Comparison of ENCODE assay signal across 29 cellular contexts in the genomic region with DNA sequence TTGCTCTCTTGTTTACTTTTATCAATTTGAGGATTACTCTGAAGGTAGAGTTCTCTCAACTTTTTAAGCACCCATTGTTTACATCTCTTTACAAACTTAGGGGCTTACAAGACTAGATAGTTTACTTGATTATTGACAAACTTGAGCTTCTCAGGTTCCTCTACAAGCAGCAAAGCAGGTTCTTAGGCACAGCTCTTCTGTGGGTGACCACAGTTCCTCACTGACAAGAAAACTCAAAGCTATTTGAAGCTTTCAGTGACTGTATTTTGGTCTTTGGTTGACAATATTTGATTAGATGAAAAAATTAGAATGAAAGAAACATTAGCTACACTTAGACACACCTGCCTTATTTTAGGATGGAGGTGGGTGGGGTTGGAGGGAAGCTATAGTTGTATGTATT.
DNase-seq lines count a peak whose midpoint lies in the region; ATAC-seq and TF ChIP-seq lines count a peak whose summit lies in the region.
"Had no signal": no experiment of that assay in that cellular context is flagged by ENCODE, and none has a peak within 500 bp of the region (broad histone marks: within the 10 kb centered on the region; RNA-seq: fewer than 3 reads in every experiment).

No MANE protein-coding gene starts in this region.

- H3K9me3 Mint-ChIP-seq in activated CD4-positive, alpha-beta T cell treated with anti-CD3 and anti-CD28 coated beads, Interleukin-2, amount 10 ng/mL, durations not matched to agents 24 days and 14 days: peaks cover 5% of the 10 kb centered on the region
- no peaks in the 10 kb centered on the region for H3K9me3 Mint-ChIP-seq in T-cell
- no peaks in the 10 kb centered on the region for H3K9me3 Mint-ChIP-seq in activated naive CD8-positive, alpha-beta T cell treated with anti-CD3 and anti-CD28 coated beads, Interleukin-2, amount 50 U/mL, for 24 hours
- no peaks in the 10 kb centered on the region for H3K9me3 Mint-ChIP-seq in chondrocyte (ENCODE audit: low read depth)
- H3K9me3 Mint-ChIP-seq: activated T-cell treated with anti-CD3 and anti-CD28 coated beads, Interleukin-2, amount 50 U/mL, for 4 hours; GM23338; neural crest cell had no signal

- peaks cover 26% of the 10 kb centered on the region for H3K4me1 ChIP-seq in DND-41 (ENCODE audit: insufficient read depth, low read length)
- H3K4me1 ChIP-seq: colonic mucosa, pancreas had no signal

- H3K9me3 ChIP-seq in DND-41 (ENCODE audit: insufficient read depth, low read length, severe bottlenecking): no peaks in the 10 kb centered on the region
- H3K9me3 ChIP-seq: colonic mucosa, MG63, pancreas had no signal

- no peaks in the 10 kb centered on the region for H3K79me2 ChIP-seq in DND-41 (ENCODE audit: insufficient read depth, low read length)

- H3K9ac ChIP-seq in DND-41 (ENCODE audit: low read depth, low read length): no peak overlapping the region

- no peaks in the 10 kb centered on the region for H3K36me3 ChIP-seq in DND-41 (ENCODE audit: insufficient read depth, low read length)
- H3K36me3 ChIP-seq: colonic mucosa, MG63, pancreas had no signal

- H3K4me3 Mint-ChIP-seq in activated CD4-positive, alpha-beta T cell treated with anti-CD3 and anti-CD28 coated beads, Interleukin-2, amount 10 ng/mL, durations not matched to agents 24 days and 14 days: no peak overlapping the region
- H3K4me3 Mint-ChIP-seq in T-cell: no peak overlapping the region
- no peak overlapping the region for H3K4me3 Mint-ChIP-seq in activated naive CD8-positive, alpha-beta T cell treated with anti-CD3 and anti-CD28 coated beads, Interleukin-2, amount 50 U/mL, for 24 hours
- H3K4me3 Mint-ChIP-seq in chondrocyte (ENCODE audit: unreplicated experiment): no peak overlapping the region
- H3K4me3 Mint-ChIP-seq: activated T-cell treated with anti-CD3 and anti-CD28 coated beads, Interleukin-2, amount 50 U/mL, for 4 hours; GM23338; neural crest cell had no signal

- DNase-seq in activated CD4-positive, alpha-beta T cell treated with anti-CD3 and anti-CD28 coated beads, Interleukin-2, amount 10 ng/mL, durations not matched to agents 24 days and 14 days: peak; percentile 66
- no peak for DNase-seq in activated CD4-positive, alpha-beta T cell treated with anti-CD3 and anti-CD28 coated beads for 4 hours
- DNase-seq in DND-41: no peak
- no peak for DNase-seq in T-cell
- DNase-seq in activated naive CD8-positive, alpha-beta T cell treated with anti-CD3 and anti-CD28 coated beads, Interleukin-2, amount 50 U/mL, for 24 hours: no peak
- no peak for DNase-seq in chondrocyte (ENCODE audit: low spot score)
- no peak for DNase-seq in inferior parietal cortex (ENCODE audit: extremely low spot score)
- DNase-seq: activated naive CD4-positive, alpha-beta T cell treated with Interleukin-2 at 50 U/mL for 16 hours; activated T-cell treated with anti-CD3 and anti-CD28 coated beads, Interleukin-2, amount 50 U/mL, for 4 hours; C1 segment of cervical spinal cord; colonic mucosa; DMS79 treated with DMSO at 0.1 percent for 48 hours; effector CD4-positive, alpha-beta T cell; GF-D8; hippocampal formation; MG63; NCI-H2029; NCI-H524 treated with DMSO at 0.1 percent for 48 hours; pancreas; PC-3; stimulated activated CD4-positive, alpha-beta T cell treated with anti-CD3 and anti-CD28 coated beads, Interleukin-15, amount 100 ng/mL, for 24 hours; stimulated activated CD4-positive, alpha-beta T cell treated with anti-CD3 and anti-CD28 coated beads, Interleukin-4, amount 100 ng/mL, for 4 hours; trophoblast cell had no signal

- no peak overlapping the region for H3K4me2 ChIP-seq in DND-41 (ENCODE audit: insufficient read depth, low read length)
- H3K4me2 ChIP-seq: GM23338 had no signal

- H2AFZ ChIP-seq in DND-41 (ENCODE audit: low read depth, low read length): no peak overlapping the region
- H2AFZ ChIP-seq: GM23338 had no signal

- peaks cover 29% of the 10 kb centered on the region for H3K4me1 Mint-ChIP-seq in activated CD4-positive, alpha-beta T cell treated with anti-CD3 and anti-CD28 coated beads, Interleukin-2, amount 10 ng/mL, durations not matched to agents 24 days and 14 days
- H3K4me1 Mint-ChIP-seq in T-cell (peaks cover 17 to 26% (median 26%) of the 10 kb centered on the region in 3 donors), chondrocyte (ENCODE audit: low read depth) (peaks cover 3% of the 10 kb centered on the region)
- H3K4me1 Mint-ChIP-seq in activated naive CD8-positive, alpha-beta T cell treated with anti-CD3 and anti-CD28 coated beads, Interleukin-2, amount 50 U/mL, for 24 hours: peaks cover 22% of the 10 kb centered on the region
- H3K4me1 Mint-ChIP-seq: neural crest cell had no signal

- peak overlapping the region; percentile 84 for H3K27ac Mint-ChIP-seq in activated CD4-positive, alpha-beta T cell treated with anti-CD3 and anti-CD28 coated beads, Interleukin-2, amount 10 ng/mL, durations not matched to agents 24 days and 14 days
- H3K27ac Mint-ChIP-seq in T-cell (peak overlapping the region; percentile 11 to 29), chondrocyte (ENCODE audit: unreplicated experiment) (no peak overlapping the region)
- H3K27ac Mint-ChIP-seq in activated naive CD8-positive, alpha-beta T cell treated with anti-CD3 and anti-CD28 coated beads, Interleukin-2, amount 50 U/mL, for 24 hours: peak overlapping the region; percentile 40
- H3K27ac Mint-ChIP-seq: GM23338 had no signal

- ATAC-seq in DND-41 (ENCODE audit: insufficient read depth, low read depth): peak; percentile 34; the same call in 1 of the 3 replicates
- ATAC-seq in T-cell (replicated peaks in 1 of 4): no peak
- ATAC-seq in activated naive CD8-positive, alpha-beta T cell treated with anti-CD3 and anti-CD28 coated beads, Interleukin-2, amount 50 U/mL, for 24 hours: no peak
- no peak for ATAC-seq in GM18498 (IDR thresholded peaks at IDR 0.05; ENCODE audit: unreplicated experiment)
- ATAC-seq: GM23338, K562, pancreas, PC-3 had no signal

- peaks cover 3% of the 10 kb centered on the region for H3K36me3 Mint-ChIP-seq in activated CD4-positive, alpha-beta T cell treated with anti-CD3 and anti-CD28 coated beads, Interleukin-2, amount 10 ng/mL, durations not matched to agents 24 days and 14 days (ENCODE audit: low read depth)
- no peaks in the 10 kb centered on the region for H3K36me3 Mint-ChIP-seq in T-cell
- H3K36me3 Mint-ChIP-seq in activated naive CD8-positive, alpha-beta T cell treated with anti-CD3 and anti-CD28 coated beads, Interleukin-2, amount 50 U/mL, for 24 hours (ENCODE audit: low read depth): peaks cover 13% of the 10 kb centered on the region
- no peaks in the 10 kb centered on the region for H3K36me3 Mint-ChIP-seq in chondrocyte (ENCODE audit: low read depth)

- no peak overlapping the region for H3K4me3 ChIP-seq in DND-41 (ENCODE audit: low read depth in 1 of 2, low read length in 2 of 2)
- H3K4me3 ChIP-seq: colonic mucosa, GM23338, K562, MG63, pancreas, SK-N-MC had no signal

- peak overlapping the region; percentile 68; the same call in 1 of the 2 replicates for H3K27ac ChIP-seq in DND-41 (ENCODE audit: low read length)
- H3K27ac ChIP-seq: 22Rv1, colonic mucosa, pancreas had no signal

- TF ChIP-seq CTCF in DND-41 (IDR thresholded peaks at IDR 0.05; ENCODE audit: borderline replicate concordance, extremely low read depth, low read length, poor library complexity, severe bottlenecking) (no peak), chondrocyte (IDR thresholded peaks at IDR 0.05) (no peak)

- H3K27me3 ChIP-seq in DND-41 (ENCODE audit: insufficient read depth, low read length, poor library complexity): no peaks in the 10 kb centered on the region
- H3K27me3 ChIP-seq: colonic mucosa, pancreas had no signal

- POLR2A ChIA-PET in T-cell (lab: Charles Lee): interaction anchor here in 1 of 2 donors (0.8 kb wide), 1 partner anchor 66 kb away, joined by 3 read pairs; no protein-coding TSS in a partner anchor

- CTCF ChIA-PET in T-cell (lab: Charles Lee): interaction anchor here in 1 of 2 donors (1.0 kb wide), 1 partner anchor 17 kb away, joined by 5 read pairs; no protein-coding TSS in a partner anchor

- intact Hi-C loops in activated CD4-positive, alpha-beta T cell treated with anti-CD3 and anti-CD28 coated beads, Interleukin-2, amount 10 ng/mL, durations not matched to agents 24 days and 14 days (cut with micrococcal nuclease): loop anchor here (1.0 to 10.0 kb wide), 5 partner anchors 8 to 1011 kb away; no protein-coding TSS in a partner anchor

- no peaks in the 10 kb centered on the region for H4K20me1 ChIP-seq in DND-41 (ENCODE audit: insufficient read depth, low read length)

- H3K27me3 Mint-ChIP-seq in activated CD4-positive, alpha-beta T cell treated with anti-CD3 and anti-CD28 coated beads, Interleukin-2, amount 10 ng/mL, durations not matched to agents 24 days and 14 days: no peaks in the 10 kb centered on the region
- H3K27me3 Mint-ChIP-seq in T-cell (no peaks in the 10 kb centered on the region), chondrocyte (ENCODE audit: low read depth) (no peaks in the 10 kb centered on the region)
- H3K27me3 Mint-ChIP-seq in activated naive CD8-positive, alpha-beta T cell treated with anti-CD3 and anti-CD28 coated beads, Interleukin-2, amount 50 U/mL, for 24 hours: no peaks in the 10 kb centered on the region
